In genomic region chr21:44484498-44485253, GRCh38 we compare ENCODE assay signal across 20 cellular contexts. TPM values are rescaled to one million over a fixed set of nuclear protein-coding genes. Genes with fewer than 3 reads are reported as not detected.
DNase-seq lines count a peak whose midpoint lies in the region; ATAC-seq and TF ChIP-seq lines count a peak whose summit lies in the region.
"Had no signal": no experiment of that assay in that cellular context is flagged by ENCODE, and none has a peak within 500 bp of the region (broad histone marks: within the 10 kb centered on the region; RNA-seq: fewer than 3 reads in every experiment).

No MANE protein-coding gene starts in this region.

- H2AFZ ChIP-seq in neural progenitor cell (replicated peaks) = peak overlapping the region; percentile 47

- TF ChIP-seq CTCF in chondrocyte (IDR thresholded peaks at IDR 0.05) (no peak), neural progenitor cell (IDR thresholded peaks at IDR 0.05) (no peak)

- H3K27me3 Mint-ChIP-seq in CD8-positive, alpha-beta memory T cell = peaks cover 12 to 23% of the 10 kb centered on the region in 2 donors
- H3K27me3 Mint-ChIP-seq in chondrocyte (ENCODE audit: low read depth) (peaks cover 9% of the 10 kb centered on the region), neural progenitor cell (ENCODE audit: insufficient read depth, low read depth) (peaks cover 5% of the 10 kb centered on the region)

- POLR2A ChIA-PET in CD8-positive, alpha-beta memory T cell (lab: Charles Lee) = interaction anchor here (0.6 kb wide), 1 partner anchor 13 kb away, joined by 7 read pairs; no protein-coding TSS in a partner anchor

- H3K36me3 ChIP-seq in CD8-positive, alpha-beta memory T cell (ENCODE audit: insufficient read depth, low read length) = no peaks in the 10 kb centered on the region
- H3K36me3 ChIP-seq in MG63 = no peaks in the 10 kb centered on the region
- H3K36me3 ChIP-seq in neural progenitor cell = no peaks in the 10 kb centered on the region
- H3K36me3 ChIP-seq: ascending aorta, prostate gland, upper lobe of right lung had no signal

- DNase-seq in CD8-positive, alpha-beta memory T cell = no peak
- DNase-seq in MG63 (no peak), chondrocyte (ENCODE audit: low spot score) (no peak), neural progenitor cell (ENCODE audit: low spot score) (no peak), left ventricle myocardium superior (no peak), SHP77 treated with DMSO at 0.1 percent for 48 hours (lab: John Stamatoyannopoulos, UW) (no peak)
- no peak for DNase-seq in stimulated activated CD4-positive, alpha-beta T cell treated with anti-CD3 and anti-CD28 coated beads, Interleukin-15, amount 100 ng/mL, for 24 hours
- DNase-seq: hippocampal formation, NCI-H187 treated with DMSO at 0.1 percent for 48 hours, NCI-H226, SHP77, upper lobe of right lung had no signal

- H3K27me3 ChIP-seq in CD8-positive, alpha-beta memory T cell (ENCODE audit: insufficient read depth, low read length, poor library complexity, severe bottlenecking) = no peaks in the 10 kb centered on the region
- no peaks in the 10 kb centered on the region for H3K27me3 ChIP-seq in MG63
- no peaks in the 10 kb centered on the region for H3K27me3 ChIP-seq in neural progenitor cell
- H3K27me3 ChIP-seq: ascending aorta, upper lobe of right lung had no signal

- H3K4me3 Mint-ChIP-seq in CD8-positive, alpha-beta memory T cell = peak overlapping the region in 4 of 7 donors; percentile 54 to 74 (median 72)
- H3K4me3 Mint-ChIP-seq in chondrocyte (ENCODE audit: unreplicated experiment) = peak overlapping the region; percentile 83
- H3K4me3 Mint-ChIP-seq in neural progenitor cell = peak overlapping the region; percentile 83

- peaks cover 9% of the 10 kb centered on the region for H3K4me1 ChIP-seq in CD8-positive, alpha-beta memory T cell (ENCODE audit: insufficient read depth, low read length)
- H3K4me1 ChIP-seq in neural progenitor cell = no peaks in the 10 kb centered on the region
- H3K4me1 ChIP-seq: ascending aorta, prostate gland, upper lobe of right lung had no signal

- no peaks in the 10 kb centered on the region for H4K20me1 ChIP-seq in neural progenitor cell (ENCODE audit: low read depth)

- H3K4me2 ChIP-seq in neural progenitor cell = no peak overlapping the region

- no peaks in the 10 kb centered on the region for H3K9me3 Mint-ChIP-seq in CD8-positive, alpha-beta memory T cell
- H3K9me3 Mint-ChIP-seq in chondrocyte (ENCODE audit: low read depth) (no peaks in the 10 kb centered on the region), neural progenitor cell (peaks cover 4% of the 10 kb centered on the region)

- peaks cover 9% of the 10 kb centered on the region for H3K79me2 ChIP-seq in neural progenitor cell (ENCODE audit: low read depth)

- H3K27ac ChIP-seq in CD8-positive, alpha-beta memory T cell (ENCODE audit: low read depth, low read length) = no peak overlapping the region
- H3K27ac ChIP-seq in neural progenitor cell = no peak overlapping the region
- H3K27ac ChIP-seq: ascending aorta, prostate gland, skin epidermis, upper lobe of right lung had no signal

- H3K9ac ChIP-seq in neural progenitor cell = no peak overlapping the region

- no peak overlapping the region for H3K27ac Mint-ChIP-seq in CD8-positive, alpha-beta memory T cell
- H3K27ac Mint-ChIP-seq in chondrocyte (ENCODE audit: unreplicated experiment) = no peak overlapping the region
- H3K27ac Mint-ChIP-seq in neural progenitor cell = no peak overlapping the region

- no peaks in the 10 kb centered on the region for H3K36me3 Mint-ChIP-seq in CD8-positive, alpha-beta memory T cell
- H3K36me3 Mint-ChIP-seq in chondrocyte (ENCODE audit: low read depth) (no peaks in the 10 kb centered on the region), neural progenitor cell (no peaks in the 10 kb centered on the region)

- no peak for ATAC-seq in left ventricle myocardium superior
- no peak for ATAC-seq in GM19395 (IDR thresholded peaks at IDR 0.05; ENCODE audit: unreplicated experiment)

- H3K4me3 ChIP-seq in CD8-positive, alpha-beta memory T cell (ENCODE audit: low read length) = no peak overlapping the region
- H3K4me3 ChIP-seq in MG63 (peak overlapping the region; percentile 43; the same call in 1 of the 2 replicates), neural progenitor cell (no peak overlapping the region)
- H3K4me3 ChIP-seq: prostate gland, skin epidermis had no signal

- peaks cover 0 to 4% (median 0%) of the 10 kb centered on the region in 3 donors for H3K4me1 Mint-ChIP-seq in CD8-positive, alpha-beta memory T cell
- H3K4me1 Mint-ChIP-seq in chondrocyte (ENCODE audit: low read depth) = peaks cover 2% of the 10 kb centered on the region
- H3K4me1 Mint-ChIP-seq in neural progenitor cell = peaks cover 4% of the 10 kb centered on the region

- no peaks in the 10 kb centered on the region for H3F3A ChIP-seq in neural progenitor cell (ENCODE audit: low read depth)

- intact Hi-C loops in left ventricle myocardium superior (cut with micrococcal nuclease) = no loop called here

- CTCF ChIA-PET in CD8-positive, alpha-beta memory T cell (lab: Charles Lee) = no interaction called here

- H3K9me3 ChIP-seq in CD8-positive, alpha-beta memory T cell (ENCODE audit: low read length) = no peaks in the 10 kb centered on the region
- H3K9me3 ChIP-seq in MG63 = no peaks in the 10 kb centered on the region
- H3K9me3 ChIP-seq in neural progenitor cell (ENCODE audit: low read depth) = peaks cover 5% of the 10 kb centered on the region
- H3K9me3 ChIP-seq: ascending aorta, prostate gland, upper lobe of right lung had no signal

RNA-seq across cellular contexts. Expression of gene LRRC3, which starts 29.4 kb away (rescaled TPM):
- under 1 TPM; 0.80 to 0.90 TPM for total RNA-seq in CD8-positive, alpha-beta memory T cell
- polyA plus RNA-seq in CD8-positive, alpha-beta memory T cell = 0.17 TPM
- 1.2 and 1.4 TPM in 2 replicates for total RNA-seq in MG63 (2014; rRNA removed; shearing (Covaris generic); ENCODE audit: low replicate concordance)
- total RNA-seq in chondrocyte (3.3 to 8.0 TPM (median 7.4 TPM) in 3 replicates), neural progenitor cell (ENCODE audit: low replicate concordance) (2.5 and 4.9 TPM in 2 replicates), left ventricle myocardium superior (2.1 TPM)

RNA-seq across cellular contexts. Expression of gene KRTAP10-1, which starts 55.3 kb away (rescaled TPM):
- not detected for total RNA-seq in CD8-positive, alpha-beta memory T cell
- not detected for polyA plus RNA-seq in CD8-positive, alpha-beta memory T cell
- total RNA-seq in MG63 (2014; rRNA removed; shearing (Covaris generic); ENCODE audit: low replicate concordance) = not detected in 2 replicates
- not detected in 3 replicates for total RNA-seq in chondrocyte
- not detected in 2 replicates for total RNA-seq in neural progenitor cell (ENCODE audit: low replicate concordance)
- not detected for total RNA-seq in left ventricle myocardium superior
- total RNA-seq: ascending aorta; Daoy; lung microvascular endothelial cell; prostate gland; T-helper 1 cell treated with Interleukin-12 subunit alpha and Interleukin-12 subunit beta and Interleukin-4 antibody, amounts not matched to agents 30 ng/mL and 1 ng/mL, for 36 hours; upper lobe of right lung had no signal
- polyA plus RNA-seq: esophagus had no signal
